In the genomic region with DNA sequence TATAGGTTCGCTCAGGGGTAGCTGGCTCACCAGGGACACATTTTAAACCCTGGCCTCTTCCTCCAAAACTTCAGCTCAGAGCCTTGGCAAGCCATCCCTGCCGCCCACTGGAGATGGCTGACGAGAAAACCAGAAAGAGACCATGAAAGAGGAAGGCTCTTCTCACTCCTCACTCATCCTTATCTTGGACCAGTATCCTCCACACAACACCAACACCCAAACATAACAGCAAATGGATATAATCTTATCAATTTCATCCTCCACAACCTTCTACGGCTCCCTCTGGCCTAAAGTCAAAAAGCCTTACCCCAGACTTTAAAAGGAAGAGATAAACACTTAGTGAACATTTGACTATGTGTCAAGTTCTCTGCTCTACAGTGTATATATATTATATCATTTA, we compare ENCODE assay signal across 12 cellular contexts. TPM values are rescaled to one million over a fixed set of nuclear protein-coding genes. Genes with fewer than 3 reads are reported as not detected.
DNase-seq lines count a peak whose midpoint lies in the region; ATAC-seq and TF ChIP-seq lines count a peak whose summit lies in the region.
"Had no signal": no experiment of that assay in that cellular context is flagged by ENCODE, and none has a peak within 500 bp of the region (broad histone marks: within the 10 kb centered on the region; RNA-seq: fewer than 3 reads in every experiment).

No MANE protein-coding gene starts in this region.

- no peaks in the 10 kb centered on the region for H3K9me3 ChIP-seq in body of pancreas
- H3K9me3 ChIP-seq in mucosa of rectum (ENCODE audit: control insufficient read depth in 2 of 2, low read length in 2 of 2), result no peaks in the 10 kb centered on the region
- no peaks in the 10 kb centered on the region for H3K9me3 ChIP-seq in thyroid gland
- H3K9me3 ChIP-seq in MM.1S (replicated peaks; ENCODE audit: insufficient read depth, low read length), result no peaks in the 10 kb centered on the region
- H3K9me3 ChIP-seq: ovary had no signal

- no peak for TF ChIP-seq POLR2A in body of pancreas (IDR thresholded peaks at IDR 0.05)
- TF ChIP-seq POLR2A in thyroid gland (IDR thresholded peaks at IDR 0.05), result no peak

- ATAC-seq in body of pancreas, result no peak
- no peak for ATAC-seq in HG03439 (IDR thresholded peaks at IDR 0.05; ENCODE audit: unreplicated experiment)

- H2AFZ ChIP-seq in MM.1S (ENCODE audit: low read length), result no peak overlapping the region

- no peak for DNase-seq in HFFc6
- no peak for DNase-seq in body of pancreas
- no peak for DNase-seq in thyroid gland
- DNase-seq in MM.1S, result no peak
- DNase-seq in ureter (ENCODE audit: low spot score), result no peak
- DNase-seq: NCI-H1048; ovary; stimulated activated CD4-positive, alpha-beta T cell treated with anti-CD3 and anti-CD28 coated beads, Interleukin-12 subunit alpha, Interleukin-12 subunit beta, amount 100 ng/mL, for 4 hours had no signal

- H3K4me1 Mint-ChIP-seq in HFFc6 (ENCODE audit: low read depth), result peaks cover 36% of the 10 kb centered on the region
- H3K4me1 Mint-ChIP-seq: IgD-negative memory B cell had no signal

- intact Hi-C loops in body of pancreas (cut with DNase I) (no loop called here), thyroid gland (cut with DNase I) (no loop called here)

- H3K27ac ChIP-seq in body of pancreas (peak overlapping the region in 3 of 4 donors; percentile 48 to 76 (median 74)), mucosa of rectum (ENCODE audit: low read depth in 2 of 2, low read length in 2 of 2) (peak overlapping the region; percentile 62 to 91), thyroid gland (peak overlapping the region; percentile 18 to 59 (median 34)), MM.1S (ENCODE audit: low read length) (no peak overlapping the region)
- H3K27ac ChIP-seq: ovary had no signal

- WGBS in body of pancreas, 2 donors, result 87 to 92% methylated on average over 4 of the region's 4 CpGs
- WGBS in thyroid gland, 2 donors, result 82 to 95% methylated on average over 4 of the region's 4 CpGs

- no peak overlapping the region for H3K4me2 ChIP-seq in MM.1S (ENCODE audit: low read depth, low read length)

- no peaks in the 10 kb centered on the region for H3K9me2 ChIP-seq in MM.1S (replicated peaks; ENCODE audit: insufficient read depth, low read length)

- no peak overlapping the region for H3K4me3 ChIP-seq in body of pancreas
- no peak overlapping the region for H3K4me3 ChIP-seq in mucosa of rectum (ENCODE audit: low read length in 2 of 2)
- H3K4me3 ChIP-seq in thyroid gland (replicated peaks in 1 of 3), result no peak overlapping the region
- H3K4me3 ChIP-seq in MM.1S (ENCODE audit: low read length), result no peak overlapping the region
- H3K4me3 ChIP-seq: ovary had no signal

- H3K4me3 Mint-ChIP-seq in HFFc6, result no peak overlapping the region
- H3K4me3 Mint-ChIP-seq: IgD-negative memory B cell; stimulated activated naive CD8-positive, alpha-beta T cell treated with anti-CD3 and anti-CD28 coated beads, Interleukin-15, Interleukin-2, amounts not matched to agents 100 ng/mL and 50 ng/mL, for 24 hours had no signal

- H3K27ac Mint-ChIP-seq in HFFc6, result peak overlapping the region; percentile 72
- H3K27ac Mint-ChIP-seq: IgD-negative memory B cell; stimulated activated naive CD8-positive, alpha-beta T cell treated with anti-CD3 and anti-CD28 coated beads, Interleukin-15, Interleukin-2, amounts not matched to agents 100 ng/mL and 50 ng/mL, for 24 hours had no signal

- peak overlapping the region in 1 of 2 donors; percentile 70 for H3K9ac ChIP-seq in mucosa of rectum (ENCODE audit: low read depth in 1 of 2, low read length in 2 of 2)
- H3K9ac ChIP-seq in MM.1S (ENCODE audit: low read length), result no peak overlapping the region

- no peaks in the 10 kb centered on the region for H3F3A ChIP-seq in MM.1S (ENCODE audit: insufficient read depth, low read length)

- H3K27me3 Mint-ChIP-seq in HFFc6 (ENCODE audit: insufficient read depth), result peaks cover 1% of the 10 kb centered on the region; the same call in 1 of the 2 replicates

- peaks cover 29% of the 10 kb centered on the region for H3K79me2 ChIP-seq in MM.1S (ENCODE audit: low read length)

- H3K27me3 ChIP-seq in body of pancreas, result no peaks in the 10 kb centered on the region
- no peaks in the 10 kb centered on the region for H3K27me3 ChIP-seq in mucosa of rectum (ENCODE audit: control insufficient read depth in 2 of 2, insufficient read depth in 2 of 2, low read length in 2 of 2)
- H3K27me3 ChIP-seq in thyroid gland, result no peaks in the 10 kb centered on the region
- no peaks in the 10 kb centered on the region for H3K27me3 ChIP-seq in MM.1S (replicated peaks; ENCODE audit: insufficient read depth, low read length)
- H3K27me3 ChIP-seq: ovary had no signal

- H3K36me3 Mint-ChIP-seq in HFFc6 (ENCODE audit: low read depth), result no peaks in the 10 kb centered on the region; the same call in 1 of the 2 replicates

- H3K4me1 ChIP-seq in body of pancreas (peaks cover 25% of the 10 kb centered on the region), mucosa of rectum (ENCODE audit: control insufficient read depth in 2 of 2, insufficient read depth in 2 of 2, low read length in 2 of 2) (peaks cover 27 to 30% of the 10 kb centered on the region in 2 donors), thyroid gland (peaks cover 23 to 44% of the 10 kb centered on the region in 2 donors), MM.1S (ENCODE audit: low read length) (no peaks in the 10 kb centered on the region)

- H4K20me1 ChIP-seq in MM.1S (ENCODE audit: insufficient read depth, low read length), result no peaks in the 10 kb centered on the region

- no peaks in the 10 kb centered on the region for H3K9me3 Mint-ChIP-seq in HFFc6
- H3K9me3 Mint-ChIP-seq: IgD-negative memory B cell; stimulated activated naive CD8-positive, alpha-beta T cell treated with anti-CD3 and anti-CD28 coated beads, Interleukin-15, Interleukin-2, amounts not matched to agents 100 ng/mL and 50 ng/mL, for 24 hours had no signal

- TF ChIP-seq CTCF in HFFc6 (IDR thresholded peaks at IDR 0.05) (no peak), body of pancreas (IDR thresholded peaks at IDR 0.05) (no peak), thyroid gland (IDR thresholded peaks at IDR 0.05) (no peak), MM.1S (IDR thresholded peaks at IDR 0.05; ENCODE audit: low read length) (no peak)

- H3K36me3 ChIP-seq in body of pancreas (replicated peaks in 1 of 2; ENCODE audit: insufficient read depth in 1 of 2, low read depth in 2 of 2) (no peaks in the 10 kb centered on the region), mucosa of rectum (ENCODE audit: control insufficient read depth in 2 of 2, insufficient read depth in 2 of 2, low read length in 2 of 2) (no peaks in the 10 kb centered on the region), thyroid gland (no peaks in the 10 kb centered on the region), MM.1S (replicated peaks; ENCODE audit: insufficient read depth, low read length) (no peaks in the 10 kb centered on the region)
- H3K36me3 ChIP-seq: ovary had no signal

RNA-seq across cellular contexts. Expression of gene DLG5, which starts 26.9 kb away (rescaled TPM):
- 10 to 100 TPM; 48.2 to 52.9 (median 49.7) TPM for total RNA-seq in HFFc6 (2021; fragmentation: NEBNext Ultra II Directional; extraction: Animal tissue kit (Norgen Biotek cat#: 25700))
- total RNA-seq in body of pancreas, result 10 to 100 TPM; 22.6 to 35.6 TPM
- 10 to 100 TPM; 45.4 to 92.4 (median 61.2) TPM for total RNA-seq in thyroid gland
- 75.7 TPM for total RNA-seq in ureter
